27 cellular contexts compared by ENCODE assay signal in the genomic region with DNA sequence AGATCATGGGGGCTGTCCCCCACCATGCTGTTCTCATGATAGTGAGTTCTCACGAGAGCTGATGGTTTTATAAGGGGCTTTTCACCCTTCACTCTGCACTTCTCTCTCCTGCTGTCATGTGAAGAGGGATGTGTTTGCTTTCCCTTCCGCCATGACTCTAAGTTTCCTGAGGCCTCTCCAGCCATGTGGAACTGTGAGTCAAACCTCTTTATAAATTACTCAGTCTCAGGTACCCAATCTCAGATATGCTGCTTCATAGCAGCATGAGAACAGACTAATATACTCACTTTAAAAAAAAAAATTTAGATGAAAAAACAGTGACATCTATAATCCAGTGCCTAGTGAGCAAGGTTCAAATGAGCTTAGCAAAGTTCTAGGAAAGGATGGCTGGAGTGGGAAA.
"Had no signal": no experiment of that assay in that cellular context is flagged by ENCODE, and none has a peak within 500 bp of the region (broad histone marks: within the 10 kb centered on the region; RNA-seq: fewer than 3 reads in every experiment).

No MANE protein-coding gene starts in this region.

- H3K4me1 ChIP-seq: parathyroid adenoma, psoas muscle, upper lobe of left lung, vagina had no signal

- H3K27me3 ChIP-seq: neural progenitor cell, ovary, right lobe of liver, sigmoid colon, stomach, thyroid gland, tibial nerve, upper lobe of left lung, vagina had no signal

- H3K9ac ChIP-seq: neural progenitor cell, parathyroid adenoma had no signal

- DNase-seq: occipital lobe; ovary; posterior cingulate gyrus; psoas muscle; right cardiac atrium; right lobe of liver; sigmoid colon; small intestine; stimulated activated CD4-positive, alpha-beta T cell treated with anti-CD3 and anti-CD28 coated beads, Interleukin-15, amount 100 ng/mL, for 24 hours; stimulated activated CD4-positive, alpha-beta T cell treated with anti-CD3 and anti-CD28 coated beads, Interleukin-2, amount 100 ng/mL, for 24 hours; stimulated activated CD4-positive, alpha-beta T cell treated with anti-CD3 and anti-CD28 coated beads, Interleukin-2, amount 100 ng/mL, for 48 hours; stimulated activated CD4-positive, alpha-beta T cell treated with anti-CD3 and anti-CD28 coated beads, Interleukin-4, amount 100 ng/mL, for 24 hours; stimulated activated naive B cell treated with anti-CD40 and anti-IgM and Interleukin-4, amounts not matched to agents 10 μg/mL and 1 μg/mL and 100 μg/mL, for 72 hours; stimulated activated naive CD4-positive, alpha-beta T cell treated with Interleukin-2 at 50 U/mL for 16 hours; stomach; thyroid gland; trophoblast cell; upper lobe of left lung had no signal

- ATAC-seq: psoas muscle; right cardiac atrium; right lobe of liver; stimulated activated effector memory CD8-positive, alpha-beta T cell treated with anti-CD3 and anti-CD28 coated beads, Interleukin-12 subunit alpha, Interleukin-12 subunit beta, amount 100 ng/mL, for 72 hours; stimulated activated naive B cell treated with anti-CD40 and anti-IgM and Interleukin-4, amounts not matched to agents 10 μg/mL and 1 μg/mL and 100 μg/mL, for 72 hours had no signal

- H3K27ac Mint-ChIP-seq: nephron; neural progenitor cell; progenitor cell of endocrine pancreas; stimulated activated effector memory CD8-positive, alpha-beta T cell treated with anti-CD3 and anti-CD28 coated beads, Interleukin-12 subunit alpha, Interleukin-12 subunit beta, amount 100 ng/mL, for 72 hours; stimulated activated naive B cell treated with anti-CD40 and anti-IgM and Interleukin-4, amounts not matched to agents 10 μg/mL and 1 μg/mL and 100 μg/mL, for 72 hours; stimulated activated naive CD8-positive, alpha-beta T cell treated with anti-CD3 and anti-CD28 coated beads, Interleukin-15, Interleukin-2, amounts not matched to agents 100 ng/mL and 50 ng/mL, for 24 hours had no signal

- H3K4me3 ChIP-seq: neural progenitor cell, ovary, psoas muscle, right lobe of liver, sigmoid colon, stomach, thoracic aorta, thyroid gland, tibial nerve, upper lobe of left lung, vagina had no signal

- H3K36me3 ChIP-seq: neural progenitor cell, ovary, right lobe of liver, sigmoid colon, stomach, thoracic aorta, thyroid gland, tibial nerve, upper lobe of left lung, vagina had no signal

- H3K27ac ChIP-seq: neural progenitor cell, ovary, parathyroid adenoma, psoas muscle, right lobe of liver, sigmoid colon, stomach, thoracic aorta, thyroid gland, tibial nerve, upper lobe of left lung, vagina had no signal

- H3K4me3 Mint-ChIP-seq: nephron; neural progenitor cell; stimulated activated effector memory CD8-positive, alpha-beta T cell treated with anti-CD3 and anti-CD28 coated beads, Interleukin-12 subunit alpha, Interleukin-12 subunit beta, amount 100 ng/mL, for 72 hours; stimulated activated naive B cell treated with anti-CD40 and anti-IgM and Interleukin-4, amounts not matched to agents 10 μg/mL and 1 μg/mL and 100 μg/mL, for 72 hours; stimulated activated naive CD8-positive, alpha-beta T cell treated with anti-CD3 and anti-CD28 coated beads, Interleukin-15, Interleukin-2, amounts not matched to agents 100 ng/mL and 50 ng/mL, for 24 hours had no signal

- H3K4me2 ChIP-seq: neural progenitor cell had no signal

- H3K9me3 ChIP-seq: ovary, psoas muscle, right lobe of liver, sigmoid colon, thoracic aorta, thyroid gland, tibial nerve, vagina had no signal

- H3K36me3 Mint-ChIP-seq: stimulated activated effector memory CD8-positive, alpha-beta T cell treated with anti-CD3 and anti-CD28 coated beads, Interleukin-12 subunit alpha, Interleukin-12 subunit beta, amount 100 ng/mL, for 72 hours had no signal
